9 cellular contexts compared by ENCODE assay signal in the genomic region with DNA sequence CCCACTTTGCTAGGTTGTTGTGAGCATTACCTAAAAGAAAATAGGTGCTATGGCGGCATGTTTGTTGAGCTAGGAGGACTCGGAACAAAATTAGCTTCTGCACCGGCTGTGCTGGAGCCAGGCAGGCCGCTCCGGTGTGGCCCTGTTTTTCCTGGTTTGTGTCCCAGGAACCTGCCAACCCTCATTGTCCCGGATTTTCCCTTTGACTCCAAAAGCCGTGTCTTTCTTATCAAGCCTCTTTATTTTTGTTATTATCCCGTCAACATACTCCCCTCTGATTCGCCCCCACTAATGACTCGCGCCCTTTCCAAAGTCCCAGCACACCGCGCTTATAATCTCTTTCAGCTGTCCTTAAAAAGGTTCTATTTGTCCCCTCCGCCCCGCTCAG.
DNase-seq lines count a peak whose midpoint lies in the region; ATAC-seq, FAIRE-seq and TF ChIP-seq lines count a peak whose summit lies in the region.
"Had no signal": no experiment of that assay in that cellular context is flagged by ENCODE, and none has a peak within 500 bp of the region (broad histone marks: within the 10 kb centered on the region; RNA-seq: fewer than 3 reads in every experiment).

No MANE protein-coding gene starts in this region.

- H3K9me3 ChIP-seq in left ventricle myocardium inferior (replicated peaks) (no peaks in the 10 kb centered on the region), duodenal mucosa (ENCODE audit: control insufficient read depth in 1 of 2, low read length in 2 of 2) (no peaks in the 10 kb centered on the region), aorta (ENCODE audit: control insufficient read depth, low read length) (no peaks in the 10 kb centered on the region)

- peak overlapping the region; percentile 71 for H3K4me3 ChIP-seq in left ventricle myocardium inferior
- peak overlapping the region; percentile 50 to 57 for H3K4me3 ChIP-seq in duodenal mucosa (ENCODE audit: low read depth in 1 of 2, low read length in 2 of 2)
- no peak overlapping the region for H3K4me3 ChIP-seq in aorta (ENCODE audit: low read length in 2 of 2)

- H3K4me3 Mint-ChIP-seq in naive thymus-derived CD8-positive, alpha-beta T cell: peak overlapping the region in 9 of 10 donors; percentile 43 to 88 (median 76)

- no peaks in the 10 kb centered on the region for H3K36me3 ChIP-seq in left ventricle myocardium inferior
- no peaks in the 10 kb centered on the region for H3K36me3 ChIP-seq in duodenal mucosa (ENCODE audit: control insufficient read depth in 1 of 2, insufficient read depth in 2 of 2, low read length in 2 of 2)
- H3K36me3 ChIP-seq in aorta (ENCODE audit: control insufficient read depth in 1 of 2, insufficient read depth in 2 of 2, low read length in 1 of 2): no peaks in the 10 kb centered on the region

- POLR2A ChIA-PET in naive thymus-derived CD8-positive, alpha-beta T cell (lab: Charles Lee): interaction anchor here (1.4 kb wide), 1 partner anchor 1037 kb away, joined by 4 read pairs; no protein-coding TSS in a partner anchor

- ATAC-seq in Right ventricle myocardium inferior (no peak), aorta (ENCODE audit: low FRiP score) (no peak)
- no peak for ATAC-seq in naive thymus-derived CD8-positive, alpha-beta T cell

- H3K27me3 Mint-ChIP-seq in naive thymus-derived CD8-positive, alpha-beta T cell: peaks cover 0 to 23% (median 13%) of the 10 kb centered on the region in 5 donors

- no peak for TF ChIP-seq POLR2A in GM12892 (IDR thresholded peaks at IDR 0.05; ENCODE audit: low read depth, low read length)

- peak overlapping the region in 1 of 2 donors; percentile 6 for H3K9ac ChIP-seq in duodenal mucosa (ENCODE audit: low read depth in 1 of 2, low read length in 2 of 2)

- H3K27me3 ChIP-seq in left ventricle myocardium inferior (ENCODE audit: low read depth) (no peaks in the 10 kb centered on the region), duodenal mucosa (ENCODE audit: control insufficient read depth in 1 of 2, insufficient read depth in 2 of 2, low read length in 2 of 2) (peaks cover 4 to 8% of the 10 kb centered on the region in 2 donors), aorta (ENCODE audit: control insufficient read depth in 1 of 2, insufficient read depth in 2 of 2, low read length in 1 of 2) (no peaks in the 10 kb centered on the region)

- DNase-seq in left ventricle myocardium inferior (no peak), Right ventricle myocardium inferior (ENCODE audit: missing footprints) (no peak), aorta (no peak), posterior vena cava (ENCODE audit: low spot score) (no peak), GM12892 (ENCODE audit: insufficient read length) (no peak)
- DNase-seq in naive thymus-derived CD8-positive, alpha-beta T cell: no peak
- no peak for DNase-seq in stimulated activated naive CD4-positive, alpha-beta T cell treated with Interleukin-2 at 50 U/mL for 16 hours (lab: John Stamatoyannopoulos, UW)

- no peak for TF ChIP-seq CTCF in left ventricle myocardium inferior (IDR thresholded peaks at IDR 0.05; ENCODE audit: borderline replicate concordance)

- 4 to 6% methylated on average over 15 of the region's 15 CpGs for WGBS in aorta, 2 donors

- peak overlapping the region; percentile 79 for H3K27ac ChIP-seq in left ventricle myocardium inferior (replicated peaks)
- H3K27ac ChIP-seq in duodenal mucosa (ENCODE audit: low read depth, low read length): no peak overlapping the region
- H3K27ac ChIP-seq in aorta (ENCODE audit: low read depth in 1 of 2, low read length in 2 of 2): peak overlapping the region; percentile 97 to 100

- peaks cover 26% of the 10 kb centered on the region for H3K4me1 ChIP-seq in left ventricle myocardium inferior
- peaks cover 4 to 5% of the 10 kb centered on the region in 2 donors for H3K4me1 ChIP-seq in duodenal mucosa (ENCODE audit: control insufficient read depth in 1 of 2, insufficient read depth in 2 of 2, low read length in 2 of 2)
- H3K4me1 ChIP-seq in aorta (ENCODE audit: control insufficient read depth in 1 of 2, insufficient read depth in 2 of 2, low read length in 2 of 2): peaks cover 6 to 11% of the 10 kb centered on the region in 2 donors

- H3K9me3 Mint-ChIP-seq in naive thymus-derived CD8-positive, alpha-beta T cell: no peaks in the 10 kb centered on the region

- no peak for FAIRE-seq in GM12892 (lab: Jason Lieb, UNC)
- FAIRE-seq: islet of Langerhans had no signal

- H3K27ac Mint-ChIP-seq in naive thymus-derived CD8-positive, alpha-beta T cell: peak overlapping the region in 1 of 10 donors; percentile 79

- intact Hi-C loops in left ventricle myocardium inferior (cut with micrococcal nuclease) (loop anchor here (10.0 kb wide), 1 partner anchor 1039 kb away; no protein-coding TSS in a partner anchor), Right ventricle myocardium inferior (cut with DNase I) (loop anchor here (1.0 to 5.0 kb wide), 6 partner anchors 153 to 1037 kb away; no protein-coding TSS in a partner anchor), aorta (cut with DNase I) (loop anchor here (2.0 to 10.0 kb wide), 8 partner anchors 181 to 1029 kb away; no protein-coding TSS in a partner anchor), posterior vena cava (cut with DNase I) (loop anchor here (10.0 kb wide), 2 partner anchors 179 to 1029 kb away; partner anchors contain the start of gene FOXC1 (in 1 of the 2))

- H3K36me3 Mint-ChIP-seq in naive thymus-derived CD8-positive, alpha-beta T cell: no peaks in the 10 kb centered on the region

- peaks cover 2 to 10% (median 6%) of the 10 kb centered on the region in 4 donors for H3K4me1 Mint-ChIP-seq in naive thymus-derived CD8-positive, alpha-beta T cell

Comparison
In these comparisons a context has a peak if more than half of its experiments do, and no peak if none do; other contexts are left out.
1. H3K4me3 ChIP-seq: peak in left ventricle myocardium inferior (single experiment) and duodenal mucosa (2 of 2); none in aorta (0 of 2).